23 cellular contexts compared by ENCODE assay signal in genomic region chr7:111740942-111741341, GRCh38.
"Had no signal": no experiment of that assay in that cellular context is flagged by ENCODE, and none has a peak within 500 bp of the region (broad histone marks: within the 10 kb centered on the region; RNA-seq: fewer than 3 reads in every experiment).

No MANE protein-coding gene starts in this region.

- DNase-seq: natural killer cell; occipital lobe; ovary; psoas muscle; right cardiac atrium; spleen; stimulated activated CD4-positive, alpha-beta T cell treated with anti-CD3 and anti-CD28 coated beads, Interleukin-12 subunit alpha, Interleukin-12 subunit beta, amount 100 ng/mL, for 4 hours; stimulated activated CD4-positive, alpha-beta T cell treated with anti-CD3 and anti-CD28 coated beads, Interleukin-1b, Interleukin-23, amount 100 ng/mL, for 48 hours; stimulated activated CD4-positive, alpha-beta T cell treated with anti-CD3 and anti-CD28 coated beads, Interleukin-4, amount 100 ng/mL, for 1 hour; stimulated activated CD4-positive, alpha-beta T cell treated with anti-CD3 and anti-CD28 coated beads, Interleukin-4, amount 100 ng/mL, for 4 hours; stimulated activated CD8-positive, alpha-beta memory T cell treated with anti-CD3 and anti-CD28 coated beads, Interleukin-4, amount 100 ng/mL, for 48 hours; stimulated activated naive CD8-positive, alpha-beta T cell treated with anti-CD3 and anti-CD28 coated beads, Interleukin-15, amount 100 ng/mL, for 72 hours; stimulated activated naive CD8-positive, alpha-beta T cell treated with anti-CD3 and anti-CD28 coated beads, Interleukin-15, Interleukin-2, amounts not matched to agents 100 U/mL and 50 U/mL, for 24 hours; testis; tibial artery; transverse colon; upper lobe of right lung; uterus had no signal

- H3K9ac ChIP-seq: neural progenitor cell, parathyroid adenoma had no signal

- H3K27ac ChIP-seq: neural progenitor cell, ovary, parathyroid adenoma, psoas muscle, skin epidermis, spleen, suprapubic skin, testis, tibial artery, transverse colon, upper lobe of right lung, uterus had no signal

- H3K4me1 ChIP-seq: neural progenitor cell, parathyroid adenoma, suprapubic skin, tibial artery, transverse colon, uterus had no signal

- H2AFZ ChIP-seq: neural progenitor cell, parathyroid adenoma had no signal

- H3K9me3 ChIP-seq: ovary, psoas muscle, spleen, suprapubic skin, testis, tibial artery, transverse colon, upper lobe of right lung, uterus had no signal

- H3K4me3 ChIP-seq: neural progenitor cell, ovary, psoas muscle, skin epidermis, smooth muscle cell, spleen, suprapubic skin, testis, tibial artery, transverse colon, upper lobe of right lung, uterus had no signal

- H3K27me3 ChIP-seq: neural progenitor cell, ovary, suprapubic skin, testis, tibial artery, transverse colon, upper lobe of right lung, uterus had no signal

- H3K36me3 ChIP-seq: neural progenitor cell, ovary, spleen, transverse colon, uterus had no signal

- H3K79me2 ChIP-seq: parathyroid adenoma had no signal

- H3K4me2 ChIP-seq: neural progenitor cell, smooth muscle cell had no signal
